20 cellular contexts compared by ENCODE assay signal in the genomic region with DNA sequence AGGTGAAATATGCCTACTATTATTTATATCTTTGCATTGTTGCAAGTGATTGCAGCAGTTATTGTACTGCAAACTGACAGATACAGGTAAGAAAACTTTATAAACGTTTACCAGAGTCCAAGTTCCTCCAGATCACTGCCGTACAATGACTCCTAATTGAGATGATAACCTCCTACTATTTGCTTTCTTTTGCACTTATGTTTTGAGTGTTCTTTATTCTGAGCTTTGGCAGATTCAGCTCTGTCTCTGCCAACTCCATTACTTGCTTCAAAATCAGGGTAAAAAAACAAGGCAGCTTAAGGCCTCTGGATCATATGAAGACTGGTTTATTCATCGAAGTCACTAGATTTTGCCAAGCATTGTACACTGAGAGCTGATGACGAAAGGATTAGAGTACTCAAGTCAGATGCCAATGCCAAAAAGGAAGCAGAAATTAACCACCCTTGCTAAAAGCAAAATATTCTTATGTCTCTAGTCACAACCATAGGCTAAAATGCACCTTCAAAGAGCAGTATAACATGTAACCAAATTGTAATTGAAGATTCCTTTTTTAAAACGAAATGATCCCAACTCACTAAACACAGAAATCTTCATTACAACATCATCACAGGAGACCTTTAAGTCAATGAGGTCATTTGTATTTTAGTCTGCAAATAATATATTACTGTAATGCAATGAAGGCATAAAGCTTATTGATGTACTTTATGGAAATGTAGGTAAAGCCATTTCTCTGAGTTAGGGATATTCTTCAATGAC. TPM values are rescaled to one million over a fixed set of nuclear protein-coding genes. Genes with fewer than 3 reads are reported as not detected.
DNase-seq lines count a peak whose midpoint lies in the region; ATAC-seq and TF ChIP-seq lines count a peak whose summit lies in the region.
"Had no signal": no experiment of that assay in that cellular context is flagged by ENCODE, and none has a peak within 500 bp of the region (broad histone marks: within the 10 kb centered on the region; RNA-seq: fewer than 3 reads in every experiment).

No MANE protein-coding gene starts in this region.

- H3K27ac ChIP-seq in PC-3 (ENCODE audit: low read length) (no peak overlapping the region), epithelial cell of prostate (peak overlapping the region; percentile 45)
- H3K27ac ChIP-seq: cardiac muscle cell, ovary, PC-9, WERI-Rb-1 had no signal

- BruUV-seq in PC-3 (replicated peaks; lab: Mats Ljungman, UMichigan), result no TSS peak

- no peaks in the 10 kb centered on the region for H4K20me1 ChIP-seq in PC-3 (ENCODE audit: low read length)

- H3K4me3 ChIP-seq in PC-3 (ENCODE audit: low read length), result no peak overlapping the region
- H3K4me3 ChIP-seq: cardiac muscle cell, GM23338, ovary, PC-9 had no signal

- H3K79me2 ChIP-seq in PC-3 (ENCODE audit: low read length), result no peaks in the 10 kb centered on the region

- H3K4me2 ChIP-seq in PC-3 (ENCODE audit: low read length), result no peak overlapping the region
- H3K4me2 ChIP-seq: GM23338, PC-9 had no signal

- CTCF ChIA-PET in PC-3 (lab: Charles Lee), result no interaction called here

- no peaks in the 10 kb centered on the region for H3F3A ChIP-seq in PC-3 (ENCODE audit: low read length, unreplicated experiment)

- peak; percentile 12 for DNase-seq in GM03348 (ENCODE audit: low spot score)
- DNase-seq in PC-3, result no peak
- no peak for DNase-seq in epithelial cell of prostate (ENCODE audit: low read depth, low spot score)
- no peak for DNase-seq in omental fat pad (ENCODE audit: low spot score)
- no peak for DNase-seq in NCI-H345 treated with DMSO at 0.1 percent for 48 hours (lab: John Stamatoyannopoulos, UW; ENCODE audit: unreplicated experiment)
- no peak for DNase-seq in NAMALWA (ENCODE audit: low spot score)
- DNase-seq: BE2C; DMS 273 treated with DMSO at 0.1 percent for 48 hours; effector memory CD8-positive, alpha-beta T cell; kidney; NCI-H1694 treated with DMSO at 0.1 percent for 48 hours; NCI-H524 treated with DMSO at 0.1 percent for 48 hours; ovary; PC-9; stimulated activated naive CD4-positive, alpha-beta T cell treated with Interleukin-2 at 50 U/mL for 16 hours; WERI-Rb-1 had no signal

- TF ChIP-seq CTCF in PC-3 (conservative IDR thresholded peaks at IDR 0.05; ENCODE audit: low read depth, low read length), result no peak
- TF ChIP-seq CTCF in omental fat pad (IDR thresholded peaks at IDR 0.05), result no peak

- H3K4me1 ChIP-seq in PC-3 (ENCODE audit: insufficient read depth, low read length), result peaks cover 10% of the 10 kb centered on the region; the same call in 1 of the 2 replicates
- H3K4me1 ChIP-seq: BE2C had no signal

- no peak overlapping the region for H3K9ac ChIP-seq in PC-3 (ENCODE audit: low read length)

- no peaks in the 10 kb centered on the region for H3K36me3 ChIP-seq in PC-3 (ENCODE audit: low read depth, low read length)
- H3K36me3 ChIP-seq: BE2C, cardiac muscle cell, ovary, WERI-Rb-1 had no signal

- no peaks in the 10 kb centered on the region for H3K27me3 ChIP-seq in PC-3 (ENCODE audit: low read length)
- H3K27me3 ChIP-seq: cardiac muscle cell, ovary had no signal

- H2AFZ ChIP-seq in PC-3 (ENCODE audit: low read length), result 0 out of 2 replicates have a peak overlapping the region, but pooled peaks have one; percentile 6
- H2AFZ ChIP-seq: GM23338, PC-9 had no signal

- ATAC-seq in PC-3, result no peak
- ATAC-seq in omental fat pad (ENCODE audit: low FRiP score), result peak; percentile 44
- no peak for ATAC-seq in GM19023 (IDR thresholded peaks at IDR 0.05; ENCODE audit: unreplicated experiment)
- ATAC-seq in GM18873 (IDR thresholded peaks at IDR 0.05; ENCODE audit: low FRiP score, unreplicated experiment), result no peak
- ATAC-seq: effector memory CD8-positive, alpha-beta T cell; GM23338 had no signal

- POLR2A ChIA-PET in PC-3 (lab: Charles Lee; ENCODE audit: unreplicated experiment), result no interaction called here

- intact Hi-C loops in PC-3 (cut with micrococcal nuclease), result no loop called here

- H3K9me3 ChIP-seq in PC-3 (ENCODE audit: low read length), result no peaks in the 10 kb centered on the region
- H3K9me3 ChIP-seq: BE2C, ovary had no signal

- no peaks in the 10 kb centered on the region for H3K9me2 ChIP-seq in PC-3 (replicated peaks; ENCODE audit: low read length)

RNA-seq across cellular contexts. Expression of a gene that starts 10.5 kb away (rescaled TPM):
- 5.2 and 8.2 TPM in 2 replicates for total RNA-seq in PC-3 (2014; rRNA removed)
- 10 to 100 TPM; 11.2 to 18.0 (median 12.9) TPM for total RNA-seq in omental fat pad
